In the genomic region with DNA sequence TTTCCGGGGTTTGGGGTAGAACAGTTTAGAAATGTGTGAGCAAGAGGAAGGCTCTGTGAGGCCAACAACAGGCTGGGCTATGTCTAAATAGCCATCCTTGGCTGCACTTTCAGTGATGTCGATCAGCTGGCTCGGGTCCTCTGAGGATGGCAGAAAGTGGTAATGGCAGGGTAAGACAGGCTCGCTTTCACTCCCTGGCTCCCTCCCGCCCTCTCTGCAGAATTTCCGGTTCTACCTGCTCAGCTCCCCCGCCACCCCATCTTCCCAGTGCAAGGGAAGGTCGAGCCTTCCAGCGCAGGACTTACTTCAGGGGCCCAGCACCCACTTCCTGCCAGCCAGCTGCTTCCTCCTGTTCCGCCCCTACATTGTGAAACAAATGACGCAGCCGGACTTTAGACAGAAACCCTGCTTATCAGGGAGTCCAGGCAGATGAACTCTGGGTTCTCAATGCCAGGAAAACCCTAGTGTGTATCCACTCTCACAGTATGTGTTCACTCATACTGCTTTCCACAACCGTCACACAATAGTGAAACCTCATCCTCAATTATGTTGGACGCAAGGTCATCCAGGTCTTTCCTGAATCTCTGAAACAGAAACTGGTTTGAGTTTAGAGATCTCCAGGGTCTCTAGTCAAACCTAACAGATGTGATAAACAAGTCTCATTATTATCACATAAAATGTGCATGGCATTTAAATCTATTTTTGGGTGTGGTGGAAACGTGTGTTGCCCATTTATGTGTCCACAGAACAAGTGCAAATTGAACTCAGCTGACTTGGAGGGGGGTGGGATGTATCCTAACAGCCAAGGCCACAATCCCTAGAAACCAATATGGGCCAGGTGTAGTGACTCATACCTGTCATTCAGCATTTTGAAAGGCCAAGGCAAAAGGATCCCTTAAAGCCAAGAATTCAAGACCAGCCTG, we compare ENCODE assay signal across 8 cellular contexts. TPM values are rescaled to one million over a fixed set of nuclear protein-coding genes. Genes with fewer than 3 reads are reported as not detected.
A peak's percentile ranks its signal among the peaks of the same experiment; 100 is the strongest.
DNase-seq lines count a peak whose midpoint lies in the region; ATAC-seq, FAIRE-seq and TF ChIP-seq lines count a peak whose summit lies in the region.

No MANE protein-coding gene starts in this region.

- peak overlapping the region in 2 of 3 experiments; percentile 37 to 52 for H3K4me3 ChIP-seq in keratinocyte (ENCODE audit: control insufficient read depth in 2 of 3, extremely low read depth in 1 of 3, insufficient read depth in 2 of 3, low read depth in 1 of 3, low read length in 3 of 3)

- CTCF ChIA-PET in MCF 10A (lab: Yijun Ruan, JAX), result interaction anchor here (0.6 to 4.2 kb wide), 13 partner anchors 9 to 936 kb away, joined by 3 to 34 read pairs (median 5); partner anchors contain the start of gene KLHDC9

- H3K27ac ChIP-seq in keratinocyte (ENCODE audit: control insufficient read depth, insufficient read depth, low read length), result peak overlapping the region; percentile 83

- H3K4me2 ChIP-seq in keratinocyte (ENCODE audit: control insufficient read depth, extremely low read depth, insufficient read depth, low read depth, low read length), result peak overlapping the region; percentile 75

- H3K4me3 Mint-ChIP-seq in CD14-positive monocyte (peak overlapping the region; percentile 82 to 91), MCF 10A (ENCODE audit: unreplicated experiment) (peak overlapping the region; percentile 70)

- intact Hi-C loops in CD14-positive monocyte (cut with micrococcal nuclease) (no loop called here), MCF 10A (cut with micrococcal nuclease) (no loop called here)

- peaks cover 44% of the 10 kb centered on the region for H3K4me1 ChIP-seq in keratinocyte (ENCODE audit: control insufficient read depth, extremely low read depth, insufficient read depth, low read length)

- DNase-seq in CD14-positive monocyte (ENCODE audit: low spot score) (peak; percentile 93), HT1080 (ENCODE audit: low read depth) (peak; percentile 93), T-helper 22 cell (ENCODE audit: low read depth) (peak; percentile 55), MCF 10A (ENCODE audit: unreplicated experiment) (peak; percentile 96), keratinocyte (ENCODE audit: low read depth, low spot score) (peak; percentile 48), SHP77 treated with DMSO at 0.1 percent for 48 hours (lab: John Stamatoyannopoulos, UW) (no peak)
- peak; percentile 75 for DNase-seq in stimulated activated CD4-positive, alpha-beta T cell treated with anti-CD3 and anti-CD28 coated beads, Interleukin-1b, Interleukin-23, amount 100 ng/mL, for 48 hours

- peak; percentile 63 for FAIRE-seq in keratinocyte (lab: Jason Lieb, UNC)

- no peak overlapping the region for H2AFZ ChIP-seq in keratinocyte (ENCODE audit: control insufficient read depth, low read length)

- H3K79me2 ChIP-seq in keratinocyte (ENCODE audit: control insufficient read depth, insufficient read depth, low read length), result peaks cover 87% of the 10 kb centered on the region

- no peaks in the 10 kb centered on the region for H3K9me1 ChIP-seq in keratinocyte (ENCODE audit: control insufficient read depth, extremely low read depth, insufficient read depth, low read length)

- TSS peak; percentile 39 for BruUV-seq in MCF 10A (replicated peaks; lab: Mats Ljungman, UMichigan)

- no peaks in the 10 kb centered on the region for H3K27me3 ChIP-seq in keratinocyte (ENCODE audit: control insufficient read depth, extremely low read depth, insufficient read depth, low read length)

- H3K27ac Mint-ChIP-seq in CD14-positive monocyte (peak overlapping the region; percentile 96 to 99 (median 98)), MCF 10A (ENCODE audit: low read depth, unreplicated experiment) (peak overlapping the region; percentile 93)

- no peaks in the 10 kb centered on the region for H3K9me3 ChIP-seq in keratinocyte (ENCODE audit: control insufficient read depth, low read depth, low read length)

- peaks cover 55% of the 10 kb centered on the region for H3K4me1 Mint-ChIP-seq in CD14-positive monocyte
- H3K4me1 Mint-ChIP-seq in MCF 10A (ENCODE audit: insufficient read depth, unreplicated experiment), result peaks cover 44% of the 10 kb centered on the region

- peaks cover 3 to 19% of the 10 kb centered on the region in 2 donors for H3K36me3 Mint-ChIP-seq in CD14-positive monocyte
- H3K36me3 Mint-ChIP-seq in MCF 10A (ENCODE audit: insufficient read depth, unreplicated experiment), result peaks cover 28% of the 10 kb centered on the region

- H3K36me3 ChIP-seq in keratinocyte (ENCODE audit: control insufficient read depth in 2 of 2, extremely low read depth in 1 of 2, insufficient read depth in 2 of 2, low read length in 2 of 2), result peaks cover 12% of the 10 kb centered on the region in 2 experiments

- no peaks in the 10 kb centered on the region for H4K20me1 ChIP-seq in keratinocyte (ENCODE audit: control insufficient read depth, extremely low read depth, insufficient read depth, low read length)

- peak; percentile 81 for ATAC-seq in GM19468 (IDR thresholded peaks at IDR 0.05; ENCODE audit: extremely low read depth, unreplicated experiment)

- no peaks in the 10 kb centered on the region for H3K27me3 Mint-ChIP-seq in CD14-positive monocyte (ENCODE audit: low read depth in 3 of 3)
- no peaks in the 10 kb centered on the region for H3K27me3 Mint-ChIP-seq in MCF 10A (ENCODE audit: insufficient read depth, unreplicated experiment)

- TF ChIP-seq CTCF in CD14-positive monocyte (IDR thresholded peaks at IDR 0.05) (no peak), MCF 10A (IDR thresholded peaks at IDR 0.05; ENCODE audit: unreplicated experiment) (no peak), keratinocyte (optimal IDR thresholded peaks at IDR 0.05 in 1 of 3, IDR thresholded peaks at IDR 0.05 in 1 of 3, conservative IDR thresholded peaks at IDR 0.05 in 1 of 3; ENCODE audit: extremely low read depth in 1 of 3, insufficient read depth in 2 of 3, low read length in 3 of 3) (no peak)

- H3K9me3 Mint-ChIP-seq in CD14-positive monocyte, result no peaks in the 10 kb centered on the region
- no peaks in the 10 kb centered on the region for H3K9me3 Mint-ChIP-seq in MCF 10A (ENCODE audit: unreplicated experiment)

- POLR2A ChIA-PET in MCF 10A (lab: Yijun Ruan, JAX), result interaction anchor here (0.6 to 7.5 kb wide), 19 partner anchors 8 to 1563 kb away, joined by 3 to 74 read pairs (median 4); partner anchors contain the start of genes ARHGAP30, F11R, NIT1 and PFDN2

- peak overlapping the region; percentile 61 for H3K9ac ChIP-seq in keratinocyte (ENCODE audit: control insufficient read depth, extremely low read depth, insufficient read depth, low read length)

- dilution Hi-C loops in keratinocyte (cut with MboI; ENCODE audit: extremely low pct_ligation_motif_present, low sequenced_read_pairs), result no loop called here

RNA-seq across cellular contexts. Expression of gene F11R, which starts 7.1 kb away (rescaled TPM):
- 10 to 100 TPM; 35.9 to 58.0 TPM for polyA plus RNA-seq in CD14-positive monocyte
- total RNA-seq in HT1080 (2014; rRNA removed; shearing (Covaris generic)), result 6.6 and 10.3 TPM in 2 replicates
- polyA plus RNA-seq in HT1080 (2015; cell fraction: cytosol; rRNA removed), result 9.8 and 13.0 TPM in 2 replicates
- polyA plus RNA-seq in HT1080 (2015; cell fraction: nucleus; rRNA removed), result 15.1 and 20.4 TPM in 2 replicates
- 73.6 and 76.8 TPM in 2 replicates for total RNA-seq in MCF 10A (2022)
- 201 to 259 TPM (median 224 TPM) in 3 replicates for polyA plus RNA-seq in keratinocyte
- polyA plus RNA-seq in keratinocyte (2011; ENCODE audit: low read depth), result 32.4 TPM
- polyA plus RNA-seq in keratinocyte (2011; cell fraction: cytosol; rRNA removed), result 96.8 and 161 TPM in 2 replicates
- 361 and 385 TPM in 2 replicates for polyA plus RNA-seq in keratinocyte (2011; cell fraction: nucleus; rRNA removed)
- polyA plus RNA-seq in keratinocyte (2012; ENCODE audit: low replicate concordance), result 96.9 and 113 TPM in 2 replicates
- 318 to 388 TPM (median 383 TPM) in 3 replicates for polyA minus RNA-seq in keratinocyte
- polyA minus RNA-seq in keratinocyte (2011; cell fraction: cytosol; rRNA and poly(A)+ RNA removed), result 61.6 TPM
- 190 and 363 TPM in 2 replicates for polyA minus RNA-seq in keratinocyte (2011; cell fraction: nucleus; rRNA and poly(A)+ RNA removed)

RNA-seq across cellular contexts. Expression of gene TSTD1, which starts 24.9 kb away (rescaled TPM):
- 10 to 100 TPM; 11.8 to 20.3 TPM for polyA plus RNA-seq in CD14-positive monocyte
- 0.30 TPM in 1 of 2 replicates, not detected in the other for total RNA-seq in HT1080 (2014; rRNA removed; shearing (Covaris generic))
- not detected in 2 replicates for polyA plus RNA-seq in HT1080 (2015; cell fraction: cytosol; rRNA removed)
- polyA plus RNA-seq in HT1080 (2015; cell fraction: nucleus; rRNA removed), result 0.45 and 3.3 TPM in 2 replicates
- total RNA-seq in MCF 10A (2022), result 35.2 and 48.0 TPM in 2 replicates
- 106 to 128 TPM (median 113 TPM) in 3 replicates for polyA plus RNA-seq in keratinocyte
- polyA plus RNA-seq in keratinocyte (2011; ENCODE audit: low read depth), result 95.0 TPM
- polyA plus RNA-seq in keratinocyte (2011; cell fraction: cytosol; rRNA removed), result 77.2 and 119 TPM in 2 replicates
- polyA plus RNA-seq in keratinocyte (2011; cell fraction: nucleus; rRNA removed), result 56.0 and 60.6 TPM in 2 replicates
- 81.0 and 132 TPM in 2 replicates for polyA plus RNA-seq in keratinocyte (2012; ENCODE audit: low replicate concordance)
- 17.7 to 24.2 TPM (median 19.1 TPM) in 3 replicates for polyA minus RNA-seq in keratinocyte
- 33.0 TPM for polyA minus RNA-seq in keratinocyte (2011; cell fraction: cytosol; rRNA and poly(A)+ RNA removed)
- polyA minus RNA-seq in keratinocyte (2011; cell fraction: nucleus; rRNA and poly(A)+ RNA removed), result 8.2 and 9.7 TPM in 2 replicates

RNA-seq across cellular contexts. Expression of gene USF1, which starts 31.9 kb away (rescaled TPM):
- 10 to 100 TPM in 1 of 2 donors, 1 to 10 TPM in 1; 6.3 to 25.5 TPM for polyA plus RNA-seq in CD14-positive monocyte
- 79.4 and 81.9 TPM in 2 replicates for total RNA-seq in HT1080 (2014; rRNA removed; shearing (Covaris generic))
- 32.1 and 37.3 TPM in 2 replicates for polyA plus RNA-seq in HT1080 (2015; cell fraction: cytosol; rRNA removed)
- polyA plus RNA-seq in HT1080 (2015; cell fraction: nucleus; rRNA removed), result 90.9 and 94.0 TPM in 2 replicates
- 48.8 and 52.8 TPM in 2 replicates for total RNA-seq in MCF 10A (2022)
- 25.1 to 40.7 TPM (median 31.6 TPM) in 3 replicates for polyA plus RNA-seq in keratinocyte
- polyA plus RNA-seq in keratinocyte (2011; ENCODE audit: low read depth), result 29.0 TPM
- 14.4 and 15.5 TPM in 2 replicates for polyA plus RNA-seq in keratinocyte (2011; cell fraction: cytosol; rRNA removed)
- polyA plus RNA-seq in keratinocyte (2011; cell fraction: nucleus; rRNA removed), result 72.9 and 81.7 TPM in 2 replicates
- polyA plus RNA-seq in keratinocyte (2012; ENCODE audit: low replicate concordance), result 26.9 and 37.1 TPM in 2 replicates
- polyA minus RNA-seq in keratinocyte, result 75.2 to 96.5 TPM (median 79.5 TPM) in 3 replicates
- polyA minus RNA-seq in keratinocyte (2011; cell fraction: cytosol; rRNA and poly(A)+ RNA removed), result 43.4 TPM
- polyA minus RNA-seq in keratinocyte (2011; cell fraction: nucleus; rRNA and poly(A)+ RNA removed), result 18.9 and 30.1 TPM in 2 replicates

RNA-seq across cellular contexts. Expression of gene ARHGAP30, which starts 55.8 kb away (rescaled TPM):
- polyA plus RNA-seq in CD14-positive monocyte (100 to 1,000 TPM; 101 to 140 TPM), keratinocyte (0.05 to 0.45 TPM (median 0.16 TPM) in 3 replicates)
- total RNA-seq in HT1080 (2014; rRNA removed; shearing (Covaris generic)), result 4.0 and 6.0 TPM in 2 replicates
- polyA plus RNA-seq in HT1080 (2015; cell fraction: cytosol; rRNA removed), result 15.2 and 16.8 TPM in 2 replicates
- 21.8 and 22.6 TPM in 2 replicates for polyA plus RNA-seq in HT1080 (2015; cell fraction: nucleus; rRNA removed)
- 0.34 and 0.58 TPM in 2 replicates for total RNA-seq in MCF 10A (2022)
- 6.6 TPM for polyA plus RNA-seq in keratinocyte (2011; ENCODE audit: low read depth)
- 0.05 and 0.06 TPM in 2 replicates for polyA plus RNA-seq in keratinocyte (2011; cell fraction: cytosol; rRNA removed)
- 0.99 and 1.1 TPM in 2 replicates for polyA plus RNA-seq in keratinocyte (2011; cell fraction: nucleus; rRNA removed)
- polyA plus RNA-seq in keratinocyte (2012; ENCODE audit: low replicate concordance), result 0.29 and 11.6 TPM in 2 replicates
- polyA minus RNA-seq in keratinocyte, result 0.26 to 0.42 TPM in 2 of 3 replicates, not detected in the other
- not detected for polyA minus RNA-seq in keratinocyte (2011; cell fraction: cytosol; rRNA and poly(A)+ RNA removed)
- polyA minus RNA-seq in keratinocyte (2011; cell fraction: nucleus; rRNA and poly(A)+ RNA removed), result 0.63 and 0.93 TPM in 2 replicates

RNA-seq across cellular contexts. Expression of gene ITLN2, which starts 59.2 kb away (rescaled TPM):
- not detected for polyA plus RNA-seq in CD14-positive monocyte
- total RNA-seq in HT1080 (2014; rRNA removed; shearing (Covaris generic)), result not detected in 2 replicates
- polyA plus RNA-seq in HT1080 (2015; cell fraction: cytosol; rRNA removed), result not detected in 2 replicates
- polyA plus RNA-seq in HT1080 (2015; cell fraction: nucleus; rRNA removed), result not detected in 2 replicates
- 0.27 TPM in 1 of 2 replicates, not detected in the other for total RNA-seq in MCF 10A (2022)
- 0.22 to 0.59 TPM (median 0.39 TPM) in 3 replicates for polyA plus RNA-seq in keratinocyte
- 1.6 TPM for polyA plus RNA-seq in keratinocyte (2011; ENCODE audit: low read depth)
- polyA plus RNA-seq in keratinocyte (2011; cell fraction: cytosol; rRNA removed), result 0.34 and 0.75 TPM in 2 replicates
- polyA plus RNA-seq in keratinocyte (2011; cell fraction: nucleus; rRNA removed), result 0.71 and 0.92 TPM in 2 replicates
- 0.09 and 2.2 TPM in 2 replicates for polyA plus RNA-seq in keratinocyte (2012; ENCODE audit: low replicate concordance)
- 0.73 to 2.0 TPM in 2 of 3 replicates, not detected in the other for polyA minus RNA-seq in keratinocyte
- polyA minus RNA-seq in keratinocyte (2011; cell fraction: cytosol; rRNA and poly(A)+ RNA removed), result not detected
- polyA minus RNA-seq in keratinocyte (2011; cell fraction: nucleus; rRNA and poly(A)+ RNA removed), result 1.2 TPM in 1 of 2 replicates, not detected in the other

Comparison
In these comparisons a context has a peak if more than half of its experiments do, and no peak if none do; other contexts are left out.
1. RNA of gene TSTD1, which starts 24.9 kb away (total RNA-seq): 35.2 to 48.0 TPM in MCF 10A; 0.30 TPM in HT1080; every median in the first group is over 10 times any median in the second.